ENCODE assay signal across 1 cellular context in the genomic region with DNA sequence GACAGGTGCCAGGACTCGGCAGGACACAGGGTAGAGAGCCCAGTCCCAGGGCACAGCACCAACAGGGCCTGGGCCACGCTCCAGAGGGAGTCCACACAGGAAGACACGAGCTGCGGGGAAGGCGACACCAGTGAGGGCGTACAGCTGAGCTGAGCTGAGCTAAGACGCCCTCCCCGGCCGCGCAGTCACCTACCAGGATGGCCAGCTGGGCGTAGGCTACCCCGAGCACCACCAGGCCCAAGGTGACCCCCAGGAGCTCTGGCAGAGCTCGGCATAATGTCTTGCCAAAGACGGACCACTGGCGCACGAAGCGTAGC.
TF ChIP-seq lines count a peak whose summit lies in the region.

No MANE protein-coding gene starts in this region.

TF ChIP-seq in liver, 16 proteins besides CTCF, POLR2A, EP300 and RAD21 (continued from another document):
- TF ChIP-seq, protein P1, sequence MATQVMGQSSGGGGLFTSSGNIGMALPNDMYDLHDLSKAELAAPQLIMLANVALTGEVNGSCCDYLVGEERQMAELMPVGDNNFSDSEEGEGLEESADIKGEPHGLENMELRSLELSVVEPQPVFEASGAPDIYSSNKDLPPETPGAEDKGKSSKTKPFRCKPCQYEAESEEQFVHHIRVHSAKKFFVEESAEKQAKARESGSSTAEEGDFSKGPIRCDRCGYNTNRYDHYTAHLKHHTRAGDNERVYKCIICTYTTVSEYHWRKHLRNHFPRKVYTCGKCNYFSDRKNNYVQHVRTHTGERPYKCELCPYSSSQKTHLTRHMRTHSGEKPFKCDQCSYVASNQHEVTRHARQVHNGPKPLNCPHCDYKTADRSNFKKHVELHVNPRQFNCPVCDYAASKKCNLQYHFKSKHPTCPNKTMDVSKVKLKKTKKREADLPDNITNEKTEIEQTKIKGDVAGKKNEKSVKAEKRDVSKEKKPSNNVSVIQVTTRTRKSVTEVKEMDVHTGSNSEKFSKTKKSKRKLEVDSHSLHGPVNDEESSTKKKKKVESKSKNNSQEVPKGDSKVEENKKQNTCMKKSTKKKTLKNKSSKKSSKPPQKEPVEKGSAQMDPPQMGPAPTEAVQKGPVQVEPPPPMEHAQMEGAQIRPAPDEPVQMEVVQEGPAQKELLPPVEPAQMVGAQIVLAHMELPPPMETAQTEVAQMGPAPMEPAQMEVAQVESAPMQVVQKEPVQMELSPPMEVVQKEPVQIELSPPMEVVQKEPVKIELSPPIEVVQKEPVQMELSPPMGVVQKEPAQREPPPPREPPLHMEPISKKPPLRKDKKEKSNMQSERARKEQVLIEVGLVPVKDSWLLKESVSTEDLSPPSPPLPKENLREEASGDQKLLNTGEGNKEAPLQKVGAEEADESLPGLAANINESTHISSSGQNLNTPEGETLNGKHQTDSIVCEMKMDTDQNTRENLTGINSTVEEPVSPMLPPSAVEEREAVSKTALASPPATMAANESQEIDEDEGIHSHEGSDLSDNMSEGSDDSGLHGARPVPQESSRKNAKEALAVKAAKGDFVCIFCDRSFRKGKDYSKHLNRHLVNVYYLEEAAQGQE (IDR thresholded peaks at IDR 0.05) = no peak
- no peak for TF ChIP-seq RXRA (IDR thresholded peaks at IDR 0.05)
- no peak for TF ChIP-seq HNF4G (IDR thresholded peaks at IDR 0.05)
- TF ChIP-seq, protein P2, sequence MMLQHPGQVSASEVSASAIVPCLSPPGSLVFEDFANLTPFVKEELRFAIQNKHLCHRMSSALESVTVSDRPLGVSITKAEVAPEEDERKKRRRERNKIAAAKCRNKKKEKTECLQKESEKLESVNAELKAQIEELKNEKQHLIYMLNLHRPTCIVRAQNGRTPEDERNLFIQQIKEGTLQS (IDR thresholded peaks at IDR 0.05) = no peak
- TF ChIP-seq FOXA2 (IDR thresholded peaks at IDR 0.05) = no peak
